Comparison of ENCODE assay signal across 15 cellular contexts in genomic region chr11:43723617-43724016, GRCh38. TPM values are rescaled to one million over a fixed set of nuclear protein-coding genes. Genes with fewer than 3 reads are reported as not detected.
A peak's percentile ranks its signal among the peaks of the same experiment; 100 is the strongest.
DNase-seq lines count a peak whose midpoint lies in the region; ATAC-seq and TF ChIP-seq lines count a peak whose summit lies in the region.
"Had no signal": no experiment of that assay in that cellular context is flagged by ENCODE, and none has a peak within 500 bp of the region (broad histone marks: within the 10 kb centered on the region; RNA-seq: fewer than 3 reads in every experiment).

No MANE protein-coding gene starts in this region.

- H3K79me2 ChIP-seq in Karpas-422 (ENCODE audit: low read length): peaks cover 98% of the 10 kb centered on the region

- no peak overlapping the region for H3K4me3 ChIP-seq in Karpas-422 (ENCODE audit: low read length)
- H3K4me3 ChIP-seq in psoas muscle: no peak overlapping the region
- H3K4me3 ChIP-seq: Peyer's patch had no signal

- peak overlapping the region; percentile 39 for H3K4me3 Mint-ChIP-seq in chondrocyte (ENCODE audit: unreplicated experiment)

- no peak overlapping the region for H3K4me2 ChIP-seq in Karpas-422 (ENCODE audit: low read depth, low read length, poor library complexity, severe bottlenecking)

- H3K4me1 Mint-ChIP-seq in chondrocyte (ENCODE audit: low read depth): peaks cover 30% of the 10 kb centered on the region

- ATAC-seq in GM18868 (IDR thresholded peaks at IDR 0.05; ENCODE audit: unreplicated experiment): peak; percentile 70
- peak in 3 of 4 donors; percentile 58 to 82 (median 64) for ATAC-seq in psoas muscle
- no peak for ATAC-seq in GM18511 (IDR thresholded peaks at IDR 0.05; ENCODE audit: unreplicated experiment)
- ATAC-seq: HCT116 had no signal

- H3K36me3 ChIP-seq in Karpas-422 (ENCODE audit: insufficient read depth, low read length): peaks cover 28% of the 10 kb centered on the region
- H3K36me3 ChIP-seq in psoas muscle (ENCODE audit: insufficient read depth in 1 of 2, low read depth in 1 of 2): no peaks in the 10 kb centered on the region
- H3K36me3 ChIP-seq: Peyer's patch had no signal

- no peak overlapping the region for H3K9ac ChIP-seq in Karpas-422 (ENCODE audit: low read length)

- DNase-seq in Karpas-422 (no peak), chondrocyte (ENCODE audit: low spot score) (no peak), psoas muscle (no peak), NCI-H2081 (lab: John Stamatoyannopoulos, UW) (no peak), GM19238 (ENCODE audit: insufficient read length, low spot score) (no peak)
- DNase-seq: KBM-7, NCI-H1092, NCI-H146, NCI-H524, Peyer's patch, SIG-M5 had no signal

- WGBS in psoas muscle, 3 donors: 12 to 35% (median 13%) methylated on average over 3 of the region's 3 CpGs

- H3K9me3 ChIP-seq in Karpas-422 (ENCODE audit: low read length) (no peaks in the 10 kb centered on the region), psoas muscle (no peaks in the 10 kb centered on the region)
- H3K9me3 ChIP-seq: Peyer's patch had no signal

- H3K27ac Mint-ChIP-seq in chondrocyte (ENCODE audit: unreplicated experiment): peak overlapping the region; percentile 69

- no peaks in the 10 kb centered on the region for H3K27me3 Mint-ChIP-seq in chondrocyte (ENCODE audit: low read depth)

- H3K27me3 ChIP-seq in Karpas-422 (ENCODE audit: low read length): no peaks in the 10 kb centered on the region
- H3K27me3 ChIP-seq in psoas muscle (ENCODE audit: insufficient read depth in 3 of 3, low read length in 2 of 3): no peaks in the 10 kb centered on the region
- H3K27me3 ChIP-seq: Peyer's patch had no signal

- no peaks in the 10 kb centered on the region for H3K36me3 Mint-ChIP-seq in chondrocyte (ENCODE audit: low read depth)

- peak overlapping the region; percentile 14 for H3K27ac ChIP-seq in Karpas-422 (ENCODE audit: low read length)
- H3K27ac ChIP-seq in psoas muscle: no peak overlapping the region
- H3K27ac ChIP-seq: C4-2B, Peyer's patch had no signal

- intact Hi-C loops in psoas muscle (cut with DNase I): loop anchor here in 1 of 2 donors (5.0 kb wide), 1 partner anchor 36 kb away; no protein-coding TSS in a partner anchor

- no peaks in the 10 kb centered on the region for H3K9me2 ChIP-seq in Karpas-422 (replicated peaks; ENCODE audit: insufficient read depth, low read length)

- H3K4me1 ChIP-seq in Karpas-422 (ENCODE audit: low read length) (peaks cover 38% of the 10 kb centered on the region), psoas muscle (peaks cover 21% of the 10 kb centered on the region)
- H3K4me1 ChIP-seq: Peyer's patch had no signal

- H2AFZ ChIP-seq in Karpas-422 (ENCODE audit: low read length): no peak overlapping the region

- no peaks in the 10 kb centered on the region for H4K20me1 ChIP-seq in Karpas-422 (ENCODE audit: insufficient read depth, low read depth, low read length)

- TF ChIP-seq CTCF in chondrocyte (IDR thresholded peaks at IDR 0.05) (no peak), psoas muscle (IDR thresholded peaks at IDR 0.05) (no peak)

- H3K9me3 Mint-ChIP-seq in chondrocyte (ENCODE audit: low read depth): peaks cover 5% of the 10 kb centered on the region

RNA-seq across cellular contexts. Expression of gene HSD17B12, which starts 43.1 kb away (rescaled TPM):
- 156 and 355 TPM in 2 replicates for total RNA-seq in Karpas-422 (2014; rRNA removed; shearing (Covaris generic); ENCODE audit: low replicate concordance)
- 72.9 to 91.8 TPM (median 89.3 TPM) in 3 replicates for total RNA-seq in chondrocyte
- 10 to 100 TPM; 44.9 to 82.0 (median 62.5) TPM for total RNA-seq in psoas muscle
- polyA plus RNA-seq in psoas muscle: 10 to 100 TPM; 29.2 to 45.0 (median 29.5) TPM
